ENCODE assay signal across 9 cellular contexts in the genomic region with DNA sequence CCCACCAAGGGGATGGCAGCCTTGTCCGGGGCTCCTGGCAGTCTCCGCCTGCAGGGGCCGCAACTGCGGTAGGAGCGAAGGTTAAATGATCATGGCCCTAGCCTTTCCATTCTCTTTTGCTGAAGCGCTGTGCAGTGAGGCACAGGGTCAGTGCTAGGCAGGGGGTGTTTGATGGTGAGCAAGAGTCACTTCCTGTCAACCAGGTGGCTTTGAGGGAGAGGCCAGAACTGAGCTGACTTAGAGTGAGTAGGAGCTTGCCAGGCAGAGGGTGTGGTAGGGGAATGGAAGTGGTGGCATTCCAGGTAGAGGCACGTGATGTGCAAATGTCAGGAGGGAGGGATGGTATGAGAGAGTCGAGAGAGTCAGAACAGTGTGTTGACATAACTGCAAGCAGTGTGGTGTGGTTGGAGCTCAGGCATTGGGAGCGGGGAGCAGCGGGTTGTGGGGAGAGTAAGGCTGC. TPM values are rescaled to one million over a fixed set of nuclear protein-coding genes. Genes with fewer than 3 reads are reported as not detected.
DNase-seq lines count a peak whose midpoint lies in the region; ATAC-seq and TF ChIP-seq lines count a peak whose summit lies in the region.
"Had no signal": no experiment of that assay in that cellular context is flagged by ENCODE, and none has a peak within 500 bp of the region (broad histone marks: within the 10 kb centered on the region; RNA-seq: fewer than 3 reads in every experiment).

No MANE protein-coding gene starts in this region.

- H3K36me3 ChIP-seq in OCI-LY3 (replicated peaks; ENCODE audit: low read depth, low read length) (peaks cover 77% of the 10 kb centered on the region), spleen (peaks cover 0 to 100% (median 46%) of the 10 kb centered on the region in 6 donors)

- peaks cover 35% of the 10 kb centered on the region for H3K4me1 ChIP-seq in OCI-LY3 (ENCODE audit: low read length)
- peaks cover 7 to 43% (median 32%) of the 10 kb centered on the region in 6 donors for H3K4me1 ChIP-seq in spleen

- TF ChIP-seq POLR2A in spleen (IDR thresholded peaks at IDR 0.05) = no peak

- H2AFZ ChIP-seq in OCI-LY3 (ENCODE audit: low read depth, low read length) = no peak overlapping the region

- intact Hi-C loops in spleen (cut with DNase I; ENCODE audit: low total_unique reads) = no loop called here

- 83 to 94% (median 91%) methylated on average over 10 of the region's 10 CpGs for WGBS in spleen, 5 donors

- no peaks in the 10 kb centered on the region; the same call in 1 of the 2 replicates for H4K20me1 ChIP-seq in OCI-LY3 (ENCODE audit: insufficient read depth, low read length)

- no peak for TF ChIP-seq CTCF in OCI-LY3 (IDR thresholded peaks at IDR 0.05; ENCODE audit: low read depth, low read length)
- no peak for TF ChIP-seq CTCF in epithelial cell of esophagus (IDR thresholded peaks at IDR 0.05; ENCODE audit: insufficient read depth, low read depth, low read length, missing control alignments)
- no peak for TF ChIP-seq CTCF in spleen (IDR thresholded peaks at IDR 0.05 in 8 of 11, conservative IDR thresholded peaks at IDR 0.05 in 3 of 11)

- peak; percentile 98 for DNase-seq in epithelial cell of esophagus (ENCODE audit: low read depth)
- no peak for DNase-seq in spleen
- no peak for DNase-seq in Ammon's horn (ENCODE audit: low spot score)
- no peak for DNase-seq in NCI-H82 treated with DMSO at 0.1 percent for 48 hours (lab: John Stamatoyannopoulos, UW; ENCODE audit: unreplicated experiment)
- DNase-seq in stimulated activated naive CD4-positive, alpha-beta T cell treated with Interleukin-2 at 50 U/mL for 16 hours (lab: John Stamatoyannopoulos, UW) = no peak
- DNase-seq: activated effector memory CD4-positive, alpha-beta T cell treated with anti-CD3 and anti-CD28 coated beads, Interleukin-2, amount 50 U/mL, for 16 hours had no signal

- H3K9me3 ChIP-seq in OCI-LY3 (ENCODE audit: insufficient read depth, low read length) = no peaks in the 10 kb centered on the region
- H3K9me3 ChIP-seq in spleen = no peaks in the 10 kb centered on the region

- H3K79me2 ChIP-seq in OCI-LY3 (ENCODE audit: low read length) = peaks cover 11% of the 10 kb centered on the region

- H3K27me3 ChIP-seq in OCI-LY3 (ENCODE audit: low read depth, low read length) (no peaks in the 10 kb centered on the region), spleen (replicated peaks in 1 of 7) (no peaks in the 10 kb centered on the region)

- H3K4me3 ChIP-seq in OCI-LY3 (ENCODE audit: low read length) (peak overlapping the region; percentile 28; the same call in 1 of the 2 replicates), epithelial cell of esophagus (ENCODE audit: low read length) (no peak overlapping the region), spleen (no peak overlapping the region)

- peak overlapping the region; percentile 93 for H3K27ac ChIP-seq in OCI-LY3 (ENCODE audit: low read length)
- peak overlapping the region in 7 of 8 donors; percentile 33 to 86 (median 75) for H3K27ac ChIP-seq in spleen

- H3K9ac ChIP-seq in OCI-LY3 (ENCODE audit: low read length) = peak overlapping the region; percentile 64; the same call in 1 of the 2 replicates

- peak overlapping the region; percentile 65 for H3K4me2 ChIP-seq in OCI-LY3 (ENCODE audit: low read length)

- ATAC-seq in GM18907 (IDR thresholded peaks at IDR 0.05; ENCODE audit: unreplicated experiment) (peak; percentile 29), GM21529 (IDR thresholded peaks at IDR 0.05; ENCODE audit: unreplicated experiment) (no peak)

RNA-seq across cellular contexts. Expression of a gene that starts 33.1 kb away (rescaled TPM):
- 10 to 100 TPM; 19.1 to 54.7 (median 26.5) TPM for total RNA-seq in spleen
- polyA plus RNA-seq in spleen = 10 to 100 TPM in 2 of 3 donors, 1 to 10 TPM in 1; 9.3 to 16.1 (median 12.9) TPM

RNA-seq across cellular contexts. Expression of a gene that starts 52.8 kb away (rescaled TPM):
- 10 to 100 TPM; 45.8 to 86.2 (median 51.3) TPM for total RNA-seq in spleen
- polyA plus RNA-seq in spleen = 10 to 100 TPM; 13.3 to 22.2 (median 16.6) TPM
